In the genomic region with DNA sequence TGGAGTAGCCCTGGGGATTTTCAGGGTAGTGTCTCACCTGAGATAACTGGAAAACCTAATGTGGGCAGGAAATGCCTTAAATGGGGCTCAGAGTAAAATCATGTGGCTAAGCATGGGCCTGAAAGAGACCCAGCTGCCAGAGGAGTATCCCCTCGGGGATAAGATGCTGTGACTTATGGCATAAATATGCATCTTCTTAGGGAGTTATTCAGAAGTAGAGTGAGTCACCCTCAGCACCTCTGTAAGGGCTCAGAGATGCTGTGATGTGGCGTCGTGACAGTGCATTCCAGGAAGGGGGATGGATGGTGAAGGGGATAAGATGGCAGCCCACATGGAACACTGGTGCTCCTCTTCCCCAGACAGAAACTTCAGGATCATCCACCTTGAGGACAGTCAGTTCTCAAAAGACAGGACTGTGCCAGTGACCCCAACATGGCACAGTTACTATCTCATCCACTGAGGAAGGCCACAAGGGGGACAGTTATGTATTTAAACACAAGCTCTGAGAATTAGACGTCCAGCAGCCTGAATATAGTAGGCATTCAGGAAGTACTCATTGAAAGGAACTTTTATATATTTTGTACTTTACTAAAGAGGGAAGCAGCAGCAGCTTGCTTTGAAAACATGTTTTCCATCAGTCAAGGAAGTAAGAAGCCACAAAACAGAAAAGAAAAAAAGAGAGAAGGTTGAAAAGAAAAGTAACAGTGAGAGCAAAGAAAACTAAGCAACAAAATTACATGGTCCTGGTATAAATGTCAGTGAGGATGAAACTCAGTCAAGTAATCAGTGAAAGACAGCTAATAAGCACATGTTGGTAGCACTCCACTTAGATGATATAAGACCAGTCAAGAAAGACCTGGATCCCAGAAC, we compare ENCODE assay signal across 8 cellular contexts. TPM values are rescaled to one million over a fixed set of nuclear protein-coding genes. Genes with fewer than 3 reads are reported as not detected.
A peak's percentile ranks its signal among the peaks of the same experiment; 100 is the strongest.
DNase-seq lines count a peak whose midpoint lies in the region; ATAC-seq and TF ChIP-seq lines count a peak whose summit lies in the region.

No MANE protein-coding gene starts in this region.

- peaks cover 3% of the 10 kb centered on the region for H3K27me3 ChIP-seq in adrenal gland

- ATAC-seq in HG03378 (IDR thresholded peaks at IDR 0.05; ENCODE audit: unreplicated experiment) (peak; percentile 76), GM21390 (IDR thresholded peaks at IDR 0.05; ENCODE audit: unreplicated experiment) (no peak), GM18858 (IDR thresholded peaks at IDR 0.05; ENCODE audit: unreplicated experiment) (no peak)

- H3K27me3 Mint-ChIP-seq in activated naive CD4-positive, alpha-beta T cell treated with anti-CD3 and anti-CD28 coated beads, Interleukin-2, amount 50 U/mL, for 24 hours = no peaks in the 10 kb centered on the region

- no peak for TF ChIP-seq CTCF in adrenal gland (IDR thresholded peaks at IDR 0.05)

- no peaks in the 10 kb centered on the region for H3K9me3 ChIP-seq in adrenal gland (replicated peaks in 1 of 3)

- DNase-seq in GM04503 (ENCODE audit: low read depth) (peak; percentile 86), non-pigmented ciliary epithelial cell (ENCODE audit: low read depth) (peak; percentile 82), adrenal gland (no peak), NCI-H1092 (lab: John Stamatoyannopoulos, UW) (no peak)

- peak overlapping the region; percentile 96 for H3K27ac Mint-ChIP-seq in activated naive CD4-positive, alpha-beta T cell treated with anti-CD3 and anti-CD28 coated beads, Interleukin-2, amount 50 U/mL, for 24 hours

- whole genome bisulfite sequencing in adrenal gland, 4 donors = 70 to 76% (median 75%) methylated on average over 4 of the region's 4 CpGs

- H3K36me3 Mint-ChIP-seq in activated naive CD4-positive, alpha-beta T cell treated with anti-CD3 and anti-CD28 coated beads, Interleukin-2, amount 50 U/mL, for 24 hours = peaks cover 35% of the 10 kb centered on the region

- no peaks in the 10 kb centered on the region for H3K36me3 ChIP-seq in adrenal gland (replicated peaks in 1 of 2)

- intact Hi-C loops in adrenal gland (cut with DNase I) = loop anchor here in 1 of 2 donors (10.0 kb wide), 1 partner anchor 171 kb away; no protein-coding TSS in a partner anchor

- peaks cover 90% of the 10 kb centered on the region for H3K4me1 Mint-ChIP-seq in activated naive CD4-positive, alpha-beta T cell treated with anti-CD3 and anti-CD28 coated beads, Interleukin-2, amount 50 U/mL, for 24 hours

- H3K9me3 Mint-ChIP-seq in activated naive CD4-positive, alpha-beta T cell treated with anti-CD3 and anti-CD28 coated beads, Interleukin-2, amount 50 U/mL, for 24 hours = no peaks in the 10 kb centered on the region

- H3K27ac ChIP-seq in adrenal gland = no peak overlapping the region

- peak overlapping the region; percentile 73 for H3K4me3 Mint-ChIP-seq in activated naive CD4-positive, alpha-beta T cell treated with anti-CD3 and anti-CD28 coated beads, Interleukin-2, amount 50 U/mL, for 24 hours

- H3K4me1 ChIP-seq in adrenal gland (replicated peaks in 1 of 2) = peaks cover 9 to 15% of the 10 kb centered on the region in 2 donors

- no peak for TF ChIP-seq POLR2A in adrenal gland (IDR thresholded peaks at IDR 0.05)

- H3K4me3 ChIP-seq in adrenal gland = no peak overlapping the region

RNA-seq across cellular contexts. Expression of a gene that starts 8.3 kb away (rescaled TPM):
- not detected for total RNA-seq in adrenal gland
- not detected for polyA plus RNA-seq in adrenal gland

RNA-seq across cellular contexts. Expression of a gene that starts 16.2 kb away (rescaled TPM):
- 1 to 10 TPM in 5 of 8 donors, under 1 TPM in 2, not detected in 1; 0.43 to 3.0 (median 1.6) TPM for total RNA-seq in adrenal gland
- polyA plus RNA-seq in adrenal gland = 1 to 10 TPM in 2 of 3 donors, under 1 TPM in 1; 0.27 to 1.5 (median 1.2) TPM

RNA-seq across cellular contexts. Expression of a gene that starts 40.1 kb away (rescaled TPM):
- total RNA-seq in adrenal gland = under 1 TPM in 2 of 8 donors, not detected in 6; 0.41 to 0.53 TPM
- polyA plus RNA-seq in adrenal gland = under 1 TPM in 1 of 3 donors, not detected in 2; 0.13 TPM

RNA-seq across cellular contexts. Expression of a gene that starts 40.7 kb away (rescaled TPM):
- 1 to 10 TPM in 3 of 8 donors, under 1 TPM in 3, not detected in 2; under 0.01 to 3.4 (median 1.1) TPM for total RNA-seq in adrenal gland
- polyA plus RNA-seq in adrenal gland = under 1 TPM; 0.04 to 0.88 (median 0.10) TPM

Comparison
In these comparisons a context has a peak if more than half of its experiments do, and no peak if none do; other contexts are left out.
1. DNase-seq: peak in GM04503 (single experiment) and non-pigmented ciliary epithelial cell (single experiment); none in adrenal gland (0 of 7) and NCI-H1092 (single experiment).